ENCODE assay signal across 1 cellular context in the genomic region with DNA sequence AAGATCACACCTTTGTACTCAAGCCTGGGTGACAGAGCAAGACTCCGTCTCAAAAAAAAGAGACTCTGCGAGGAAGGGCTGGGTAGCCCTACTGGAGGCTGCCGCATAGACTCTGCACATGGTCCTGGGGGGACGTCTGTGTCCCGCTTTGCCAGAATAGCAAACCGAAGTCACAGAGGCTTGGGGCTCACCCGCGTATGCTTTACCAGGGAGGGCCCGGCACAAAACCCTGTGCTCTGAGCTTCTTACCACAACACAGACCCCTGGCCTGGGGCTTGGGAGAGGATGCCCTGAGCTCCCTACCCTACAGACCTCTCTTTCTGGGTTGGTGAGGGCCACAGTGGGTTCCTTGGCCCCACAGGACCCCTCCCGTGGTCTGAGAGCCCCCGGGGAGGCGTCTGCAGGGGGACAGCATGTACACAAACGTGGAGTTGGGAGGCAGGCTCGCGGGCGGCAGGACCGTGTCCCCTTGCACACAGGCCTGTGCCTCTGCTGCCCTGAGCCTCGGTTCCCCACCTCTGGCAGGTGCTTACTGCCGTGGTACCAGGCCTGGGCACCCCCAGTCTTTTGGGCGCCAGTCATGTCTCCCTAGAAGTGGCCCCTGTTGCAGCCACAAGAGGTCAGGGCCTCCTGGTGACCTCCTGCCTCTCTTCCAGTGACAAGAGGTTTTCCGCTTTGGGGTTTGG.
TF ChIP-seq lines count a peak whose summit lies in the region.

No MANE protein-coding gene starts in this region.

TF ChIP-seq in K562, 482 proteins besides CTCF, POLR2A, EP300 and RAD21:
- TF ChIP-seq POLR2G (IDR thresholded peaks at IDR 0.05; ENCODE audit: low read depth, low read length) (peak; percentile 59; the same call in 1 of the 2 replicates), CSDE1 (IDR thresholded peaks at IDR 0.05) (no peak)
